10 cellular contexts compared by ENCODE assay signal in genomic region chr21:15001773-15002647, GRCh38.
DNase-seq lines count a peak whose midpoint lies in the region; ATAC-seq and TF ChIP-seq lines count a peak whose summit lies in the region.
"Had no signal": no experiment of that assay in that cellular context is flagged by ENCODE, and none has a peak within 500 bp of the region (broad histone marks: within the 10 kb centered on the region; RNA-seq: fewer than 3 reads in every experiment).

No MANE protein-coding gene starts in this region.

- H3K36me3 ChIP-seq in skeletal muscle satellite cell (ENCODE audit: insufficient read depth, low read length) (no peaks in the 10 kb centered on the region), left ventricle myocardium inferior (no peaks in the 10 kb centered on the region)

- H3K4me3 ChIP-seq in skeletal muscle satellite cell (ENCODE audit: low read length) (no peak overlapping the region), left ventricle myocardium inferior (no peak overlapping the region)

- H3K9me3 ChIP-seq in skeletal muscle satellite cell (replicated peaks; ENCODE audit: low read length) (no peaks in the 10 kb centered on the region), left ventricle myocardium inferior (replicated peaks) (no peaks in the 10 kb centered on the region)

- ATAC-seq in GM19043 (IDR thresholded peaks at IDR 0.05; ENCODE audit: low read depth, unreplicated experiment) (peak; percentile 83), HG02870 (IDR thresholded peaks at IDR 0.05; ENCODE audit: unreplicated experiment) (peak; percentile 93), omental fat pad (ENCODE audit: low FRiP score) (no peak)
- ATAC-seq: T-cell had no signal

- H3K4me1 ChIP-seq in skeletal muscle satellite cell (ENCODE audit: control insufficient read depth, insufficient read depth, low read length) (peaks cover 70% of the 10 kb centered on the region), left ventricle myocardium inferior (peaks cover 78% of the 10 kb centered on the region)

- H3K9ac ChIP-seq in skeletal muscle satellite cell (ENCODE audit: low read depth, low read length): no peak overlapping the region

- H3K4me2 ChIP-seq in skeletal muscle satellite cell (ENCODE audit: low read length): peak overlapping the region; percentile 19

- H3K27me3 ChIP-seq in skeletal muscle satellite cell (ENCODE audit: control insufficient read depth, insufficient read depth, low read length) (no peaks in the 10 kb centered on the region), left ventricle myocardium inferior (ENCODE audit: low read depth) (no peaks in the 10 kb centered on the region)

- peak; percentile 71 for DNase-seq in NCI-H2081 treated with DMSO at 0.1 percent for 48 hours (lab: John Stamatoyannopoulos, UW)
- DNase-seq in omental fat pad (ENCODE audit: low spot score): no peak
- no peak for DNase-seq in left ventricle myocardium inferior
- no peak for DNase-seq in HuH-7 (ENCODE audit: low spot score)
- DNase-seq: activated naive CD4-positive, alpha-beta T cell treated with anti-CD3 and anti-CD28 coated beads, Interleukin-2, amount 10 ng/mL, durations not matched to agents 7 days and 5 days; MV-4-11; T-cell had no signal

- intact Hi-C loops in left ventricle myocardium inferior (cut with micrococcal nuclease): no loop called here

- no peak overlapping the region for H3K27ac ChIP-seq in left ventricle myocardium inferior (replicated peaks)

- TF ChIP-seq CTCF in omental fat pad (IDR thresholded peaks at IDR 0.05) (no peak), left ventricle myocardium inferior (IDR thresholded peaks at IDR 0.05; ENCODE audit: borderline replicate concordance) (no peak)
